Comparison of ENCODE assay signal across 16 cellular contexts in genomic region chr10:78997635-78998618, GRCh38.
A peak's percentile ranks its signal among the peaks of the same experiment; 100 is the strongest.
DNase-seq lines count a peak whose midpoint lies in the region; ATAC-seq, FAIRE-seq and TF ChIP-seq lines count a peak whose summit lies in the region.
"Had no signal": no experiment of that assay in that cellular context is flagged by ENCODE, and none has a peak within 500 bp of the region (broad histone marks: within the 10 kb centered on the region; RNA-seq: fewer than 3 reads in every experiment).

No MANE protein-coding gene starts in this region.

- H3K27me3 ChIP-seq in BLaER1: peaks cover 33% of the 10 kb centered on the region
- H3K27me3 ChIP-seq in GM12878 (replicated peaks in 1 of 2; ENCODE audit: control insufficient read depth in 2 of 2, insufficient read depth in 2 of 2, low read length in 1 of 2): peaks cover 1 to 4% of the 10 kb centered on the region in 2 experiments; a peak in 3 of 4 replicates
- H3K27me3 ChIP-seq in Karpas-422 (ENCODE audit: low read length): no peaks in the 10 kb centered on the region

- no peaks in the 10 kb centered on the region for H3K9me3 ChIP-seq in BLaER1
- no peaks in the 10 kb centered on the region for H3K9me3 ChIP-seq in GM12878 (replicated peaks; ENCODE audit: control insufficient read depth, insufficient read depth, low read length)
- H3K9me3 ChIP-seq in mucosa of descending colon: no peaks in the 10 kb centered on the region
- no peaks in the 10 kb centered on the region for H3K9me3 ChIP-seq in Karpas-422 (ENCODE audit: low read length)

- DNase-seq in GM12878 (ENCODE audit: low read depth, low spot score) (no peak), mucosa of descending colon (no peak), Karpas-422 (no peak), COR-L47 (lab: John Stamatoyannopoulos, UW) (no peak)
- no peak for DNase-seq in stimulated activated CD4-positive, alpha-beta T cell treated with anti-CD3 and anti-CD28 coated beads, Interleukin-12 subunit alpha, Interleukin-12 subunit beta, amount 100 ng/mL, for 4 hours
- DNase-seq: activated CD4-positive, alpha-beta T cell treated with anti-CD3 and anti-CD28 coated beads for 4 hours; activated naive CD4-positive, alpha-beta T cell treated with Interleukin-2 at 50 U/mL for 16 hours; endodermal cell; HFFc6; NCI-H1436 treated with DMSO at 0.1 percent for 48 hours; NCI-H2227 treated with DMSO at 0.1 percent for 48 hours; stimulated activated CD4-positive, alpha-beta T cell treated with anti-CD3 and anti-CD28 coated beads, Interleukin-2, amount 100 ng/mL, for 24 hours had no signal

- H3K4me1 ChIP-seq in BLaER1: peaks cover 42% of the 10 kb centered on the region
- no peaks in the 10 kb centered on the region; the same call in 1 of the 2 replicates for H3K4me1 ChIP-seq in GM12878 (ENCODE audit: control insufficient read depth, insufficient read depth, low read length)
- H3K4me1 ChIP-seq in mucosa of descending colon (ENCODE audit: low read depth): no peaks in the 10 kb centered on the region
- H3K4me1 ChIP-seq in Karpas-422 (ENCODE audit: low read length): peaks cover 29% of the 10 kb centered on the region

- intact Hi-C loops in GM12878 (cut with micrococcal nuclease; ENCODE audit: unreplicated experiment): no loop called here
- intact Hi-C loops in mucosa of descending colon (cut with DNase I, micrococcal nuclease): no loop called here

- ATAC-seq in GM21619 (IDR thresholded peaks at IDR 0.05; ENCODE audit: unreplicated experiment): peak; percentile 46
- peak; percentile 65 for ATAC-seq in GM12878
- ATAC-seq in mucosa of descending colon: peak; percentile 61
- no peak for ATAC-seq in HG03432 (IDR thresholded peaks at IDR 0.05; ENCODE audit: unreplicated experiment)

- H3K4me2 ChIP-seq in BLaER1 (peak overlapping the region; percentile 33; the same call in 1 of the 2 replicates), GM12878 (ENCODE audit: control insufficient read depth, insufficient read depth) (no peak overlapping the region), Karpas-422 (ENCODE audit: low read depth, low read length, poor library complexity, severe bottlenecking) (no peak overlapping the region)

- in situ Hi-C loops in GM12878 (cut with MboI): no loop called here

- SMC1A ChIA-PET in GM12878 (lab: Charles Lee; ENCODE audit: uncharacterized antibody, unreplicated experiment): no interaction called here

- H3K36me3 ChIP-seq in BLaER1: no peaks in the 10 kb centered on the region
- no peaks in the 10 kb centered on the region for H3K36me3 ChIP-seq in GM12878 (ENCODE audit: control insufficient read depth in 2 of 2, insufficient read depth in 2 of 2, low read length in 1 of 2)
- H3K36me3 ChIP-seq in mucosa of descending colon (ENCODE audit: low read depth): no peaks in the 10 kb centered on the region
- H3K36me3 ChIP-seq in Karpas-422 (ENCODE audit: insufficient read depth, low read length): no peaks in the 10 kb centered on the region

- peaks cover 22% of the 10 kb centered on the region for H4K20me1 ChIP-seq in BLaER1
- no peaks in the 10 kb centered on the region; the same call in 1 of the 2 replicates for H4K20me1 ChIP-seq in GM12878 (ENCODE audit: control insufficient read depth, insufficient read depth)
- no peaks in the 10 kb centered on the region; the same call in 1 of the 2 replicates for H4K20me1 ChIP-seq in Karpas-422 (ENCODE audit: insufficient read depth, low read depth, low read length)

- CTCF ChIA-PET in GM12878 (lab: Yijun Ruan, JAX): no interaction called here

- WGBS in GM12878 (ENCODE audit: insufficient coverage, insufficient replicate concordance, low lambda C conversion rate, missing lambda C conversion rate): 21% methylated on average over 10 of the region's 10 CpGs

- TF ChIP-seq POLR2A in GM12878 (IDR thresholded peaks at IDR 0.05; ENCODE audit: low read depth, low read length): no peak

- no peak for TF ChIP-seq EP300 in GM12878 (IDR thresholded peaks at IDR 0.05; ENCODE audit: borderline replicate concordance in 1 of 2, control insufficient read depth in 1 of 2, low read depth in 2 of 2, low read length in 2 of 2)

- H3K9me2 ChIP-seq in Karpas-422 (replicated peaks; ENCODE audit: insufficient read depth, low read length): no peaks in the 10 kb centered on the region

- H3K27ac ChIP-seq in BLaER1 (no peak overlapping the region), GM12878 (ENCODE audit: control insufficient read depth, insufficient read depth) (no peak overlapping the region), Karpas-422 (ENCODE audit: low read length) (no peak overlapping the region)

- POLR2A ChIA-PET in GM12878 (lab: Charles Lee): no interaction called here

- H3K79me2 ChIP-seq in GM12878 (ENCODE audit: control insufficient read depth, insufficient read depth, low read length): no peaks in the 10 kb centered on the region
- no peaks in the 10 kb centered on the region for H3K79me2 ChIP-seq in Karpas-422 (ENCODE audit: low read length)

- TF ChIP-seq CTCF in GM12878 (IDR thresholded peaks at IDR 0.05 in 2 of 3, conservative IDR thresholded peaks at IDR 0.05 in 1 of 3; ENCODE audit: control insufficient read depth in 2 of 3, extremely low read depth in 1 of 3, insufficient read depth in 1 of 3, low read depth in 3 of 3, low read length in 3 of 3): no peak
- no peak for TF ChIP-seq CTCF in mucosa of descending colon (IDR thresholded peaks at IDR 0.05)

- TF ChIP-seq RAD21 in GM12878 (IDR thresholded peaks at IDR 0.05; ENCODE audit: insufficient read depth, low read depth, low read length): no peak

- BruUV-seq in GM12878 (replicated peaks; lab: Mats Ljungman, UMichigan): no TSS peak

- H2AFZ ChIP-seq in GM12878 (ENCODE audit: control insufficient read depth, low read depth, low read length) (peak overlapping the region; percentile 15), Karpas-422 (ENCODE audit: low read length) (no peak overlapping the region)

- RAD21 ChIA-PET in GM12878 (lab: Charles Lee; ENCODE audit: unreplicated experiment): no interaction called here

- H3K4me3 ChIP-seq in BLaER1 (no peak overlapping the region), GM12878 (no peak overlapping the region), mucosa of descending colon (no peak overlapping the region), Karpas-422 (ENCODE audit: low read length) (no peak overlapping the region)

- H3K9ac ChIP-seq in BLaER1 (no peak overlapping the region), GM12878 (ENCODE audit: control insufficient read depth, insufficient read depth, low read length) (no peak overlapping the region), Karpas-422 (ENCODE audit: low read length) (no peak overlapping the region)

- no peak for FAIRE-seq in GM12878 (lab: Jason Lieb, UNC)
- FAIRE-seq: GM12891 had no signal

TF ChIP-seq in GM12878, 131 proteins besides CTCF, POLR2A, EP300 and RAD21 (continues in another document):
- TF ChIP-seq MEF2A (IDR thresholded peaks at IDR 0.05; ENCODE audit: insufficient read depth, low read depth, low read length) (no peak), SMAD1 (IDR thresholded peaks at IDR 0.05; ENCODE audit: low read depth, partially characterized antibody) (no peak), JUNB (IDR thresholded peaks at IDR 0.05) (no peak), CREM (IDR thresholded peaks at IDR 0.05; ENCODE audit: low read depth) (no peak), FOXM1 (IDR thresholded peaks at IDR 0.05; ENCODE audit: low read depth, low read length) (no peak), SRF (IDR thresholded peaks at IDR 0.05; ENCODE audit: low read depth in 2 of 2, low read length in 2 of 2) (no peak), EZH2 (IDR thresholded peaks at IDR 0.05; ENCODE audit: borderline replicate concordance, control insufficient read depth, low read depth, low read length) (no peak), E2F4 (IDR thresholded peaks at IDR 0.05; ENCODE audit: low read depth, low read length) (no peak), PBX3 (IDR thresholded peaks at IDR 0.05; ENCODE audit: insufficient replicate concordance, low read depth, low read length) (no peak), BMI1 (IDR thresholded peaks at IDR 0.05; ENCODE audit: borderline replicate concordance) (no peak)
- TF ChIP-seq, protein P1, sequence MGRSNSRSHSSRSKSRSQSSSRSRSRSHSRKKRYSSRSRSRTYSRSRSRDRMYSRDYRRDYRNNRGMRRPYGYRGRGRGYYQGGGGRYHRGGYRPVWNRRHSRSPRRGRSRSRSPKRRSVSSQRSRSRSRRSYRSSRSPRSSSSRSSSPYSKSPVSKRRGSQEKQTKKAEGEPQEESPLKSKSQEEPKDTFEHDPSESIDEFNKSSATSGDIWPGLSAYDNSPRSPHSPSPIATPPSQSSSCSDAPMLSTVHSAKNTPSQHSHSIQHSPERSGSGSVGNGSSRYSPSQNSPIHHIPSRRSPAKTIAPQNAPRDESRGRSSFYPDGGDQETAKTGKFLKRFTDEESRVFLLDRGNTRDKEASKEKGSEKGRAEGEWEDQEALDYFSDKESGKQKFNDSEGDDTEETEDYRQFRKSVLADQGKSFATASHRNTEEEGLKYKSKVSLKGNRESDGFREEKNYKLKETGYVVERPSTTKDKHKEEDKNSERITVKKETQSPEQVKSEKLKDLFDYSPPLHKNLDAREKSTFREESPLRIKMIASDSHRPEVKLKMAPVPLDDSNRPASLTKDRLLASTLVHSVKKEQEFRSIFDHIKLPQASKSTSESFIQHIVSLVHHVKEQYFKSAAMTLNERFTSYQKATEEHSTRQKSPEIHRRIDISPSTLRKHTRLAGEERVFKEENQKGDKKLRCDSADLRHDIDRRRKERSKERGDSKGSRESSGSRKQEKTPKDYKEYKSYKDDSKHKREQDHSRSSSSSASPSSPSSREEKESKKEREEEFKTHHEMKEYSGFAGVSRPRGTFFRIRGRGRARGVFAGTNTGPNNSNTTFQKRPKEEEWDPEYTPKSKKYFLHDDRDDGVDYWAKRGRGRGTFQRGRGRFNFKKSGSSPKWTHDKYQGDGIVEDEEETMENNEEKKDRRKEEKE (IDR thresholded peaks at IDR 0.05): no peak
